Comparison of ENCODE assay signal across 9 cellular contexts in the genomic region with DNA sequence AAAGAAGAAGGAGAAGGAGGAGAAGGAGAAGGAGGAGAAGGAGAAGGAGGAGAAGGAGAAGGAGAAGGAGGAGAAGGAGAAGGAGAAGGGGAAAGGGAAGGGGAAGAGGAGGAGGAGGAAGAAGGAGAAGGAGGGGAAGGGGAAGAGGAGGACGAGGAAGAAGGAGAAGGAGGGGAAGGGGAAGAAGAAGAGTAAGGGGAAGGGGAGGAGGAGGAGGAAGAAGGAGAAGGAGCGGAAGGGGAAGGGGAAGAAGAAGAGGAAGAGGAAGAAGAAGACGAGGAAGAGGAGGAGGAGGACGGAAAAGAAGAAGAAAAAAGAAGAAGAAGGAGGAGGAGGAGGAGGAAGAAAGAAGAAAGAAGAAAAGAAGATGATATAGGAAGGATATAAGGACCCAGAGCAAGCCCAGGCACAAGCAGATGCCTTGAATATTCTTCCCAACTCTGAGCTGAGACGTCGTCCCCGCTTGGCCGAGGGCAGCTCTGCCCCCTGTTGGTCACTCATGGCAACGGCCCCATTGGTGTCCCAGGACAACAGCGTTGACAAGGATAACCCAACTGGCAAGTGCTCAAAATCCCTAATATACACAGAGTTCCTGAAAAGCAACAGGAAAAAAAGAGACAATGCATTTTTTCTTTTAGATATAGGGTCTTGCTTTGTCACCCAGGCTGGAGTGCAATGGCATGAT. TPM values are rescaled to one million over a fixed set of nuclear protein-coding genes. Genes with fewer than 3 reads are reported as not detected.
A peak's percentile ranks its signal among the peaks of the same experiment; 100 is the strongest.
DNase-seq lines count a peak whose midpoint lies in the region; ATAC-seq, FAIRE-seq and TF ChIP-seq lines count a peak whose summit lies in the region.
"Had no signal": no experiment of that assay in that cellular context is flagged by ENCODE, and none has a peak within 500 bp of the region (broad histone marks: within the 10 kb centered on the region; RNA-seq: fewer than 3 reads in every experiment).

No MANE protein-coding gene starts in this region.

- DNase-seq in AG09319 (ENCODE audit: extremely low read depth, low read depth): no peak
- DNase-seq in H54 (ENCODE audit: insufficient read length, low spot score): peak; percentile 42
- peak; percentile 49 for DNase-seq in activated CD8-positive, alpha-beta T cell treated with anti-CD3 and anti-CD28 coated beads for 36 hours
- peak; percentile 38 for DNase-seq in kidney tubule cell (ENCODE audit: low spot score)
- DNase-seq in vagina (ENCODE audit: extremely low spot score in 2 of 2): no peak
- no peak for DNase-seq in NCI-H345 treated with DMSO at 0.1 percent for 48 hours (lab: John Stamatoyannopoulos, UW; ENCODE audit: unreplicated experiment)

- H3K27ac Mint-ChIP-seq in activated CD8-positive, alpha-beta T cell treated with anti-CD3 and anti-CD28 coated beads for 36 hours: no peak overlapping the region
- H3K27ac Mint-ChIP-seq: memory B cell had no signal

- H3K27me3 Mint-ChIP-seq in activated CD8-positive, alpha-beta T cell treated with anti-CD3 and anti-CD28 coated beads for 36 hours: peaks cover 6% of the 10 kb centered on the region

- intact Hi-C loops in activated CD8-positive, alpha-beta T cell treated with anti-CD3 and anti-CD28 coated beads for 36 hours (cut with micrococcal nuclease): no loop called here
- intact Hi-C loops in vagina (cut with DNase I): no loop called here

- H3K36me3 Mint-ChIP-seq in activated CD8-positive, alpha-beta T cell treated with anti-CD3 and anti-CD28 coated beads for 36 hours (ENCODE audit: low read depth): no peaks in the 10 kb centered on the region

- peak; percentile 56 for ATAC-seq in activated CD8-positive, alpha-beta T cell treated with anti-CD3 and anti-CD28 coated beads for 36 hours
- ATAC-seq in GM18870 (IDR thresholded peaks at IDR 0.05; ENCODE audit: unreplicated experiment) (no peak), GM21367 (IDR thresholded peaks at IDR 0.05; ENCODE audit: unreplicated experiment) (no peak)

- H3K4me1 Mint-ChIP-seq in activated CD8-positive, alpha-beta T cell treated with anti-CD3 and anti-CD28 coated beads for 36 hours (ENCODE audit: low read depth): peaks cover 5% of the 10 kb centered on the region
- H3K4me1 Mint-ChIP-seq: memory B cell had no signal

- POLR2A ChIA-PET in activated CD8-positive, alpha-beta T cell treated with anti-CD3 and anti-CD28 coated beads for 36 hours (lab: Charles Lee): interaction anchor here (0.6 to 0.7 kb wide), 2 partner anchors 11 to 93 kb away, joined by 3 to 6 read pairs; no protein-coding TSS in a partner anchor

- no peaks in the 10 kb centered on the region for H3K27me3 ChIP-seq in vagina

- peaks cover 7% of the 10 kb centered on the region for H3K9me3 Mint-ChIP-seq in activated CD8-positive, alpha-beta T cell treated with anti-CD3 and anti-CD28 coated beads for 36 hours

- H3K4me1 ChIP-seq in vagina: no peaks in the 10 kb centered on the region

- no peak for FAIRE-seq in H54 (lab: Jason Lieb, UNC)

- H3K36me3 ChIP-seq in vagina: no peaks in the 10 kb centered on the region

- TF ChIP-seq POLR2A in H54 (IDR thresholded peaks at IDR 0.05; ENCODE audit: low read depth, low read length) (no peak), vagina (IDR thresholded peaks at IDR 0.05) (no peak)

- H3K4me3 Mint-ChIP-seq in activated CD8-positive, alpha-beta T cell treated with anti-CD3 and anti-CD28 coated beads for 36 hours: no peak overlapping the region
- H3K4me3 Mint-ChIP-seq: memory B cell had no signal

- no peak overlapping the region for H3K4me3 ChIP-seq in vagina

- no peak overlapping the region for H3K27ac ChIP-seq in vagina

- TF ChIP-seq CTCF in AG09319 (IDR thresholded peaks at IDR 0.05; ENCODE audit: low read depth, low read length) (peak; percentile 46), vagina (IDR thresholded peaks at IDR 0.05) (no peak)
- peak; percentile 54 for TF ChIP-seq CTCF in activated CD8-positive, alpha-beta T cell treated with anti-CD3 and anti-CD28 coated beads for 36 hours (IDR thresholded peaks at IDR 0.05)

- no peaks in the 10 kb centered on the region for H3K9me3 ChIP-seq in vagina

- CTCF ChIA-PET in activated CD8-positive, alpha-beta T cell treated with anti-CD3 and anti-CD28 coated beads for 36 hours (lab: Charles Lee): interaction anchor here (1.1 to 4.8 kb wide), 5 partner anchors 12 to 289 kb away, joined by 3 to 24 read pairs (median 3); no protein-coding TSS in a partner anchor

RNA-seq across cellular contexts. Expression of a gene that starts 30.6 kb away (rescaled TPM):
- total RNA-seq in activated CD8-positive, alpha-beta T cell treated with anti-CD3 and anti-CD28 coated beads for 36 hours: not detected
- total RNA-seq in vagina: not detected

RNA-seq across cellular contexts. Expression of a gene that starts 53.2 kb away (rescaled TPM):
- total RNA-seq in activated CD8-positive, alpha-beta T cell treated with anti-CD3 and anti-CD28 coated beads for 36 hours: not detected
- not detected for total RNA-seq in vagina

Comparison
In these comparisons a context has a peak if more than half of its experiments do, and no peak if none do; other contexts are left out.
1. DNase-seq: peak in H54 (single experiment), activated CD8-positive, alpha-beta T cell treated with anti-CD3 and anti-CD28 coated beads for 36 hours (single experiment) and kidney tubule cell (single experiment); none in AG09319 (single experiment), vagina (0 of 2) and NCI-H345 treated with DMSO at 0.1 percent for 48 hours (single experiment).
2. CTCF ChIP-seq: peak in AG09319 (single experiment) and activated CD8-positive, alpha-beta T cell treated with anti-CD3 and anti-CD28 coated beads for 36 hours (single experiment); none in vagina (0 of 3).